Comparison of ENCODE assay signal across 26 cellular contexts in the genomic region with DNA sequence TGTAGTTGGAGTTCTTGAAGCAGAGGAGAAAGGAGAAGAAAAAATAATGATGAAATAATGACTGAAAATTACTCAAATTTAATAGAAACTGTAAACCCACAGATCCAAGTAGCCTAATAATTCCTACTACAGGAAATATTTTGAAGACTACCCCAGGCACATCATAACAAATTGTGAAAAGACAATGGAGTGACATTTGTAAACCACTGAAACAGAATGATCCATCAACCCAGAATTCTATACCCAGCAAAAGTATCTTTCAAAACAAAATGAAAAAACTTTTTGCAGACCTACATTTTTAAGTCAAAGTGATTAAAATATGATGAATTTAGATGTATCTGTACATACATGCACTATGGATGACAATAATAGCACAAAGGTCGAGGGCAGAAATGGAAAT.
"Had no signal": no experiment of that assay in that cellular context is flagged by ENCODE, and none has a peak within 500 bp of the region (broad histone marks: within the 10 kb centered on the region; RNA-seq: fewer than 3 reads in every experiment).

No MANE protein-coding gene starts in this region.

- H3K9me3 ChIP-seq: colonic mucosa, gastrocnemius medialis had no signal

- FAIRE-seq: endometrium, islet of Langerhans, keratinocyte had no signal

- H3K4me3 ChIP-seq: colonic mucosa, esophagus squamous epithelium, gastrocnemius medialis, heart right ventricle, left lung, lower lobe of right lung, mucosa of descending colon had no signal

- H3K36me3 ChIP-seq: colonic mucosa, esophagus squamous epithelium, gastrocnemius medialis, heart right ventricle, left lung, lower lobe of right lung had no signal

- DNase-seq: colonic mucosa; cortex of kidney; effector CD8-positive, alpha-beta T cell; effector memory CD8-positive, alpha-beta T cell; endodermal cell; erythroblast; esophagus squamous epithelium; foreskin fibroblast; foreskin melanocyte; gastrocnemius medialis; glutamatergic neuron; head of caudate nucleus; heart right ventricle; hippocampal formation; left cardiac atrium; left lung; left ventricle myocardium superior; lower lobe of right lung; mesenchymal stem cell; mucosa of descending colon; naive B cell had no signal

- H3K4me1 ChIP-seq: colonic mucosa, esophagus squamous epithelium, gastrocnemius medialis, heart right ventricle, left lung, lower lobe of right lung had no signal

- H3K27ac ChIP-seq: colonic mucosa, epithelial cell of prostate, esophagus squamous epithelium, gastrocnemius medialis, heart right ventricle, left lung, lower lobe of right lung had no signal

- ATAC-seq: effector memory CD8-positive, alpha-beta T cell; esophagus mucosa; gastrocnemius medialis; heart right ventricle; left cardiac atrium; left lung; left ventricle myocardium superior; lower lobe of right lung; mucosa of descending colon had no signal

- H3K27me3 ChIP-seq: colonic mucosa, esophagus squamous epithelium, gastrocnemius medialis, heart right ventricle, left lung had no signal
